8 cellular contexts compared by ENCODE assay signal in genomic region chr18:63025251-63025710, GRCh38.
DNase-seq lines count a peak whose midpoint lies in the region; ATAC-seq and TF ChIP-seq lines count a peak whose summit lies in the region.

No MANE protein-coding gene starts in this region.

- H3K36me3 ChIP-seq in psoas muscle (ENCODE audit: insufficient read depth in 1 of 2, low read depth in 1 of 2): no peaks in the 10 kb centered on the region
- no peaks in the 10 kb centered on the region for H3K36me3 ChIP-seq in naive thymus-derived CD4-positive, alpha-beta T cell (ENCODE audit: control insufficient read depth in 2 of 3, insufficient read depth in 3 of 3, low read length in 3 of 3)

- no peaks in the 10 kb centered on the region for H3K4me1 Mint-ChIP-seq in naive thymus-derived CD4-positive, alpha-beta T cell

- 61 to 74% (median 62%) methylated on average over 9 of the region's 9 CpGs for WGBS in psoas muscle, 3 donors

- CTCF ChIA-PET in naive thymus-derived CD4-positive, alpha-beta T cell (lab: Charles Lee): interaction anchor here (0.6 to 1.7 kb wide), 2 partner anchors 9 to 293 kb away, joined by 3 to 6 read pairs; no protein-coding TSS in a partner anchor

- H3K27me3 Mint-ChIP-seq in naive thymus-derived CD4-positive, alpha-beta T cell: peaks cover 0 to 15% (median 0%) of the 10 kb centered on the region in 5 donors

- ATAC-seq in psoas muscle (peak in 3 of 4 donors; percentile 64 to 76 (median 67)), GM21576 (IDR thresholded peaks at IDR 0.05; ENCODE audit: unreplicated experiment) (no peak)
- no peak for ATAC-seq in naive thymus-derived CD4-positive, alpha-beta T cell

- no peak overlapping the region for H3K27ac Mint-ChIP-seq in naive thymus-derived CD4-positive, alpha-beta T cell

- H3K9me3 ChIP-seq in psoas muscle: no peaks in the 10 kb centered on the region
- H3K9me3 ChIP-seq in naive thymus-derived CD4-positive, alpha-beta T cell (ENCODE audit: control insufficient read depth in 2 of 3, low read length in 3 of 3): no peaks in the 10 kb centered on the region

- no peaks in the 10 kb centered on the region for H3K4me1 ChIP-seq in psoas muscle
- no peaks in the 10 kb centered on the region for H3K4me1 ChIP-seq in naive thymus-derived CD4-positive, alpha-beta T cell (ENCODE audit: control insufficient read depth in 2 of 2, insufficient read depth in 2 of 2, low read length in 2 of 2)

- DNase-seq in GM13977 (ENCODE audit: low spot score) (no peak), NCI-H510A treated with DMSO at 0.1 percent for 48 hours (lab: John Stamatoyannopoulos, UW) (peak; percentile 77), epithelial cell of proximal tubule (ENCODE audit: low read depth) (no peak), psoas muscle (no peak), SIG-M5 (lab: John Stamatoyannopoulos, UW) (no peak), activated gamma-delta T cell (lab: John Stamatoyannopoulos, UW) (no peak)
- no peak for DNase-seq in naive thymus-derived CD4-positive, alpha-beta T cell

- H3K4me3 Mint-ChIP-seq in naive thymus-derived CD4-positive, alpha-beta T cell: no peak overlapping the region

- no peaks in the 10 kb centered on the region for H3K36me3 Mint-ChIP-seq in naive thymus-derived CD4-positive, alpha-beta T cell

- H3K27me3 ChIP-seq in psoas muscle (ENCODE audit: insufficient read depth in 3 of 3, low read length in 2 of 3): no peaks in the 10 kb centered on the region
- H3K27me3 ChIP-seq in naive thymus-derived CD4-positive, alpha-beta T cell (ENCODE audit: control insufficient read depth in 2 of 2, insufficient read depth in 2 of 2, low read length in 2 of 2): no peaks in the 10 kb centered on the region

- POLR2A ChIA-PET in naive thymus-derived CD4-positive, alpha-beta T cell (lab: Charles Lee): no interaction called here

- H3K9me3 Mint-ChIP-seq in naive thymus-derived CD4-positive, alpha-beta T cell: no peaks in the 10 kb centered on the region

- TF ChIP-seq CTCF in GM13977 (IDR thresholded peaks at IDR 0.05; ENCODE audit: extremely low read depth, insufficient read depth, missing control alignments) (peak; percentile 35), epithelial cell of proximal tubule (conservative IDR thresholded peaks at IDR 0.05; ENCODE audit: low read depth, low read length) (peak; percentile 71), psoas muscle (IDR thresholded peaks at IDR 0.05) (peak; percentile 31)

- in situ Hi-C loops in GM13977 (cut with MboI; ENCODE audit: low pct_unique_long_range_greater_than_20kb, low sequenced_read_pairs, unreplicated experiment): no loop called here

- no peak overlapping the region for H3K4me3 ChIP-seq in epithelial cell of proximal tubule (ENCODE audit: low read depth, low read length)
- no peak overlapping the region for H3K4me3 ChIP-seq in psoas muscle
- H3K4me3 ChIP-seq in naive thymus-derived CD4-positive, alpha-beta T cell (ENCODE audit: low read length): no peak overlapping the region

- H3K27ac ChIP-seq in psoas muscle: no peak overlapping the region
- no peak overlapping the region for H3K27ac ChIP-seq in naive thymus-derived CD4-positive, alpha-beta T cell (ENCODE audit: low read depth, low read length)

- intact Hi-C loops in psoas muscle (cut with DNase I): no loop called here
- intact Hi-C loops in naive thymus-derived CD4-positive, alpha-beta T cell (cut with micrococcal nuclease): loop anchor here (5.0 kb wide), 2 partner anchors 72 to 92 kb away; no protein-coding TSS in a partner anchor

Comparison
In these comparisons a context has a peak if more than half of its experiments do, and no peak if none do; other contexts are left out.
1. ATAC-seq: peak in psoas muscle (3 of 4); none in GM21576 (single experiment) and naive thymus-derived CD4-positive, alpha-beta T cell (single experiment).
2. intact Hi-C loops: an anchor here in naive thymus-derived CD4-positive, alpha-beta T cell (5.0 kb wide); none called in psoas muscle.
3. Peak in every context shown above with its lines, with median percentiles within 50 percentile points of each other: CTCF ChIP-seq.